ENCODE assay signal across 22 cellular contexts in genomic region chr7:32428546-32428945, GRCh38.
DNase-seq lines count a peak whose midpoint lies in the region; FAIRE-seq and TF ChIP-seq lines count a peak whose summit lies in the region.
"Had no signal": no experiment of that assay in that cellular context is flagged by ENCODE, and none has a peak within 500 bp of the region (broad histone marks: within the 10 kb centered on the region; RNA-seq: fewer than 3 reads in every experiment).

No MANE protein-coding gene starts in this region.

- WGBS in trophoblast cell (ENCODE audit: extremely low coverage, insufficient coverage, insufficient read length), result no CpG with 5 or more reads among the region's 13 CpGs

- H3K9me3 ChIP-seq in NT2/D1 (ENCODE audit: insufficient read depth, low read length) (no peaks in the 10 kb centered on the region), trophoblast cell (ENCODE audit: insufficient read depth, low read depth, low read length) (no peaks in the 10 kb centered on the region)
- H3K9me3 ChIP-seq: suprapubic skin had no signal

- H3K4me3 ChIP-seq in NT2/D1 (ENCODE audit: insufficient read length, low read depth) (peak overlapping the region; percentile 49), iPS-11a (ENCODE audit: low read depth, low read length) (peak overlapping the region; percentile 47), trophoblast cell (ENCODE audit: low read depth, low read length) (no peak overlapping the region)
- H3K4me3 ChIP-seq: esophagus muscularis mucosa, suprapubic skin had no signal

- H3K14ac ChIP-seq in trophoblast cell (ENCODE audit: low read length), result no peak overlapping the region

- H3K27me3 ChIP-seq in NT2/D1 (ENCODE audit: insufficient read depth, insufficient read length) (peaks cover 43% of the 10 kb centered on the region), trophoblast cell (ENCODE audit: insufficient read depth, low read length) (no peaks in the 10 kb centered on the region)

- H3K36me3 ChIP-seq in NT2/D1 (ENCODE audit: insufficient read depth, insufficient read length, low read length), result no peaks in the 10 kb centered on the region
- no peaks in the 10 kb centered on the region for H3K36me3 ChIP-seq in trophoblast cell (ENCODE audit: control insufficient read depth in 1 of 2, insufficient read depth in 2 of 2, low read length in 2 of 2)
- H3K36me3 ChIP-seq: esophagus muscularis mucosa, suprapubic skin had no signal

- no peak overlapping the region for H3K18ac ChIP-seq in trophoblast cell (ENCODE audit: low read length)

- intact Hi-C loops in posterior vena cava (cut with DNase I), result no loop called here

- no peak overlapping the region for H3K27ac ChIP-seq in trophoblast cell (ENCODE audit: low read depth, low read length)
- H3K27ac ChIP-seq: esophagus muscularis mucosa, suprapubic skin had no signal

- no peak overlapping the region for H3K23ac ChIP-seq in trophoblast cell (ENCODE audit: low read length)

- no peaks in the 10 kb centered on the region for H3K79me1 ChIP-seq in trophoblast cell (ENCODE audit: low read length)

- H2AFZ ChIP-seq in trophoblast cell (ENCODE audit: insufficient read depth, low read length, poor library complexity), result no peak overlapping the region

- DNase-seq in ELR (ENCODE audit: low read depth) (peak; percentile 3), NT2/D1 (ENCODE audit: low read depth, low spot score) (no peak), trophoblast cell (no peak), GM12891 (ENCODE audit: insufficient read length, low spot score) (no peak), C1 segment of cervical spinal cord (lab: John Stamatoyannopoulos, UW) (no peak), posterior vena cava (ENCODE audit: low spot score) (no peak)
- DNase-seq: activated CD4-positive, alpha-beta T cell treated with anti-CD3 and anti-CD28 coated beads, Interleukin-2, amount 50 U/mL, for 48 hours; activated effector memory CD4-positive, alpha-beta T cell treated with Interleukin-2 at 50 U/mL for 16 hours; activated naive CD8-positive, alpha-beta T cell treated with anti-CD3 and anti-CD28 coated beads, Interleukin-2, amount 10 ng/mL, durations not matched to agents 7 days and 5 days; CD4-positive, alpha-beta memory T cell; DMS53; effector CD4-positive, alpha-beta T cell; naive thymus-derived CD8-positive, alpha-beta T cell; NCI-H1048; NCI-H187 treated with DMSO at 0.1 percent for 48 hours; RPMI8226 had no signal

- H3K4me1 ChIP-seq in NT2/D1 (ENCODE audit: insufficient read depth, insufficient read length) (peaks cover 6% of the 10 kb centered on the region), trophoblast cell (ENCODE audit: control insufficient read depth in 1 of 2, insufficient read depth in 2 of 2, low read length in 2 of 2) (peaks cover 12% of the 10 kb centered on the region in 2 experiments)
- H3K4me1 ChIP-seq: suprapubic skin had no signal

- no peak overlapping the region for H2BK5ac ChIP-seq in trophoblast cell (ENCODE audit: low read depth, low read length, poor library complexity)

- no peak overlapping the region for H4K8ac ChIP-seq in trophoblast cell (ENCODE audit: low read depth, low read length)

- H2AK5ac ChIP-seq in trophoblast cell (ENCODE audit: low read length), result no peak overlapping the region

- FAIRE-seq in GM12891 (lab: Jason Lieb, UNC), result no peak
- FAIRE-seq: frontal cortex, GM12892, HepG2 had no signal

- no peak overlapping the region for H3K4ac ChIP-seq in trophoblast cell (ENCODE audit: low read depth, low read length)

- peak overlapping the region; percentile 61 for H3K9ac ChIP-seq in NT2/D1 (ENCODE audit: insufficient read length, low read depth)
- H3K9ac ChIP-seq in trophoblast cell (ENCODE audit: low read length), result no peak overlapping the region

- H3K4me2 ChIP-seq in trophoblast cell (ENCODE audit: low read length), result peak overlapping the region; percentile 86

- H2BK12ac ChIP-seq in trophoblast cell (ENCODE audit: low read length), result no peak overlapping the region

- no peak overlapping the region for H4K12ac ChIP-seq in trophoblast cell (ENCODE audit: low read depth, low read length)

- no peak for TF ChIP-seq POLR2A in GM12891 (IDR thresholded peaks at IDR 0.05; ENCODE audit: low read depth, low read length)

- no peaks in the 10 kb centered on the region for H3K79me2 ChIP-seq in trophoblast cell (ENCODE audit: control insufficient read depth, insufficient read depth, low read length, poor library complexity)

- H4K91ac ChIP-seq in trophoblast cell (ENCODE audit: low read depth, low read length), result no peak overlapping the region

- H2BK120ac ChIP-seq in trophoblast cell (ENCODE audit: insufficient read depth, low read length, poor library complexity), result no peak overlapping the region

TF ChIP-seq in GM12891, 5 proteins besides CTCF, POLR2A, EP300 and RAD21:
- no peak for TF ChIP-seq POLR2AphosphoS5 (IDR thresholded peaks at IDR 0.05; ENCODE audit: low read depth, low read length)
- TF ChIP-seq SPI1 (IDR thresholded peaks at IDR 0.05; ENCODE audit: low read depth, low read length), result no peak
- TF ChIP-seq PAX5 (IDR thresholded peaks at IDR 0.05; ENCODE audit: insufficient read depth, low read length, severe bottlenecking), result no peak
TF ChIP-seq in GM12891: peak in this region for 0.
